8 cellular contexts compared by ENCODE assay signal in the genomic region with DNA sequence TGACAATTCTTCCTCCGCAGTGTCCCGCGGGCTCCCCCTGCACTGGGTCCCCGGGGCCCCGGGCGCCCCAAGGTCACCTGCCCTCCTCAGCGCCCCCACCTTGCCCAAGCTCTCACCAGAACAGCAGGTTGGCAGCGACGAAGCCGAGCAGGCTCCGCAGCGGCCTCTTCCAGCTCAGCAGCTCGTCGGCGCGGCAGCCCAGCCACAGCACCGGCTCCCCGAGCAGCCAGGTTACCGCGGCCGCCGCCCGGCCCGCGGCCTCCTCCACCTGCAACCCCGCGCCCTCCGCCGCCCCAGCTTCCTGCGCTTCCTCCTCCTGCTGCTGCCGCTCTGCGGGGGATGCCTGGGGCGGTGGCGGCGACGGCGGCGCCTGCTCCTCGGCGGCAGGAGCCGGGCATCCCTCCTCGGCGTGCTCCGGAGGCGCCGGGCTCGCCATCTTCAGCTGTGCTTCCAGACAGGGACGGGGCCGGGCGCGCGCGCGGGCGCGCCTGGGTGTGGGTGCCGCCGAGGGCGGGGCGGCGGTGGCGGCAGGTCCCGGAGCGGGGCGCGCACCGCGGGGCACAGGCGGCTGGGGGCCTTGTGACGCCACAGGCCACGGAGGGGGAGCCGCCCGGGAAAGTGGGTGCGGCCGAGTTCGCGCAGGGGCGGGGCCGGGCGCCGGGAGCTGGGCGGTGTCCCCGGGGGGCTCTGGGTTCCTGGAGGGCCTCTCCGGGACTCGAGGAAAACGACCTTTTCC. TPM values are rescaled to one million over a fixed set of nuclear protein-coding genes. Genes with fewer than 3 reads are reported as not detected.
DNase-seq lines count a peak whose midpoint lies in the region; ATAC-seq, FAIRE-seq and TF ChIP-seq lines count a peak whose summit lies in the region.

A gene with protein sequence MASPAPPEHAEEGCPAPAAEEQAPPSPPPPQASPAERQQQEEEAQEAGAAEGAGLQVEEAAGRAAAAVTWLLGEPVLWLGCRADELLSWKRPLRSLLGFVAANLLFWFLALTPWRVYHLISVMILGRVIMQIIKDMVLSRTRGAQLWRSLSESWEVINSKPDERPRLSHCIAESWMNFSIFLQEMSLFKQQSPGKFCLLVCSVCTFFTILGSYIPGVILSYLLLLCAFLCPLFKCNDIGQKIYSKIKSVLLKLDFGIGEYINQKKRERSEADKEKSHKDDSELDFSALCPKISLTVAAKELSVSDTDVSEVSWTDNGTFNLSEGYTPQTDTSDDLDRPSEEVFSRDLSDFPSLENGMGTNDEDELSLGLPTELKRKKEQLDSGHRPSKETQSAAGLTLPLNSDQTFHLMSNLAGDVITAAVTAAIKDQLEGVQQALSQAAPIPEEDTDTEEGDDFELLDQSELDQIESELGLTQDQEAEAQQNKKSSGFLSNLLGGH (minus strand): TSS at position 462 of the 736 bp plus-strand sequence. CDS start 26 bp downstream, at position 436.

- peak within 1 kb of the TSS; percentile 63 to 90 for H3K27ac ChIP-seq in A549
- no peak within 1 kb of the TSS for H3K27ac ChIP-seq in PC-9
- H3K27ac ChIP-seq in osteoblast (ENCODE audit: low read depth, low read length), result no peak within 1 kb of the TSS
- peak within 1 kb of the TSS; percentile 52 to 53 for H3K27ac ChIP-seq in testis

- TF ChIP-seq POLR2A in A549 (IDR thresholded peaks at IDR 0.05; ENCODE audit: low read length) (peak; percentile 28), testis (IDR thresholded peaks at IDR 0.05) (no peak)

- intact Hi-C loops in PC-9 (cut with micrococcal nuclease; ENCODE audit: unreplicated experiment) (no loop called here), testis (cut with DNase I; ENCODE audit: low total_unique reads) (no loop called here)

- H2AFZ ChIP-seq in PC-9 (peak within 1 kb of the TSS; percentile 72), osteoblast (ENCODE audit: low read length) (peak within 1 kb of the TSS; percentile 47)

- peaks cover 6% of the 10 kb centered on the region for H3K4me1 ChIP-seq in A549
- peaks cover 8% of the 10 kb centered on the region; the same call in 1 of the 2 replicates for H3K4me1 ChIP-seq in PC-9 (replicated peaks; ENCODE audit: insufficient read depth)
- H3K4me1 ChIP-seq in osteoblast (ENCODE audit: insufficient read depth, low read length), result peaks cover 3% of the 10 kb centered on the region
- peaks cover 12% of the 10 kb centered on the region for H3K4me1 ChIP-seq in testis

- H3K4me2 ChIP-seq in A549, result peak within 1 kb of the TSS; percentile 92
- peak within 1 kb of the TSS; percentile 86 for H3K4me2 ChIP-seq in PC-9
- H3K4me2 ChIP-seq in osteoblast (ENCODE audit: insufficient read depth, low read length), result peak within 1 kb of the TSS; percentile 73

- DNase-seq in A549 (ENCODE audit: low read depth in 1 of 2, low spot score in 1 of 2) (peak; percentile 38 to 49), PC-9 (peak in 1 of 2 experiments; percentile 62), activated gamma-delta T cell (lab: John Stamatoyannopoulos, UW) (peak; percentile 57), globus pallidus (ENCODE audit: low spot score) (peak; percentile 77), osteoblast (ENCODE audit: insufficient read length, low spot score, missing footprints) (peak; percentile 88), testis (peak; percentile 74)

- H4K20me1 ChIP-seq in PC-9 (ENCODE audit: insufficient read depth) (no peaks in the 10 kb centered on the region), osteoblast (ENCODE audit: insufficient read depth, low read length) (no peaks in the 10 kb centered on the region)

- POLR2A ChIA-PET in A549 (lab: Yijun Ruan, JAX), result no interaction called here
- POLR2A ChIA-PET in PC-9 (lab: Charles Lee; ENCODE audit: unreplicated experiment), result no interaction called here

- FAIRE-seq in A549 (lab: Jason Lieb, UNC), result no peak

- TF ChIP-seq RAD21 in A549 (conservative IDR thresholded peaks at IDR 0.05 in 1 of 2, IDR thresholded peaks at IDR 0.05 in 1 of 2), result no peak

- no peaks in the 10 kb centered on the region for H3F3A ChIP-seq in PC-9 (ENCODE audit: insufficient read depth, low read depth)

- H3K79me2 ChIP-seq in PC-9 (ENCODE audit: low read depth), result no peaks in the 10 kb centered on the region
- H3K79me2 ChIP-seq in osteoblast (ENCODE audit: insufficient read depth, low read length), result no peaks in the 10 kb centered on the region

- CTCF ChIA-PET in A549 (lab: Yijun Ruan, JAX), result no interaction called here
- CTCF ChIA-PET in PC-9 (lab: Charles Lee), result no interaction called here

- TF ChIP-seq CTCF in A549 (IDR thresholded peaks at IDR 0.05), result no peak; the same call in 2 of the 3 replicates
- TF ChIP-seq CTCF in PC-9 (conservative IDR thresholded peaks at IDR 0.05), result no peak
- TF ChIP-seq CTCF in osteoblast (IDR thresholded peaks at IDR 0.05; ENCODE audit: extremely low read depth, low read depth, low read length), result no peak
- TF ChIP-seq CTCF in testis (IDR thresholded peaks at IDR 0.05), result no peak

- 3% methylated on average over 24 of the region's 86 CpGs for WGBS in A549 (ENCODE audit: missing lambda C conversion rate)
- WGBS in testis, 2 donors, result 0% methylated on average over 49 of the region's 86 CpGs; no CpG with 5 or more reads in 1 of the 2 donors

- no peaks in the 10 kb centered on the region; the same call in 1 of the 2 replicates for H3K9me2 ChIP-seq in PC-9 (ENCODE audit: insufficient read depth)

- no peak for TF ChIP-seq EP300 in A549 (IDR thresholded peaks at IDR 0.05)

- ATAC-seq in A549, result peak; percentile 80 to 82
- peak; percentile 55 for ATAC-seq in GM18858 (IDR thresholded peaks at IDR 0.05; ENCODE audit: unreplicated experiment)
- peak; percentile 45 for ATAC-seq in HG03108 (IDR thresholded peaks at IDR 0.05; ENCODE audit: unreplicated experiment)

- H3K36me3 ChIP-seq in PC-9 (ENCODE audit: low read depth) (no peaks in the 10 kb centered on the region), osteoblast (ENCODE audit: insufficient read depth, low read length) (no peaks in the 10 kb centered on the region), testis (ENCODE audit: low read depth, missing control alignments) (no peaks in the 10 kb centered on the region)

- H3K4me3 ChIP-seq in A549 (peak within 1 kb of the TSS; percentile 62), PC-9 (peak within 1 kb of the TSS; percentile 67; the same call in 1 of the 2 replicates), osteoblast (ENCODE audit: insufficient read depth, low read length) (peak within 1 kb of the TSS; percentile 63), testis (peak within 1 kb of the TSS; percentile 70 to 74)

- BruUV-seq in PC-9 (replicated peaks; lab: Mats Ljungman, UMichigan), result no TSS peak

- H3K27me3 ChIP-seq in PC-9 (ENCODE audit: insufficient read depth, low read depth), result peaks cover 61% of the 10 kb centered on the region
- H3K27me3 ChIP-seq in osteoblast (ENCODE audit: insufficient read depth, low read length), result peaks cover 42% of the 10 kb centered on the region
- H3K27me3 ChIP-seq in testis, result no peaks in the 10 kb centered on the region

- H3K9me3 ChIP-seq in A549 (no peaks in the 10 kb centered on the region), PC-9 (ENCODE audit: insufficient read depth, low read depth) (no peaks in the 10 kb centered on the region), osteoblast (ENCODE audit: low read depth, low read length) (no peaks in the 10 kb centered on the region), testis (no peaks in the 10 kb centered on the region)

TF ChIP-seq in A549, 52 proteins besides CTCF, POLR2A, EP300 and RAD21:
- peak in 1 of 2 experiments; percentile 33; a peak in 1 of 5 replicates for TF ChIP-seq JUN (IDR thresholded peaks at IDR 0.05)
- no peak for TF ChIP-seq HOXA7 (CRISPR knock-in tag; IDR thresholded peaks at IDR 0.05)
- TF ChIP-seq, protein P1, sequence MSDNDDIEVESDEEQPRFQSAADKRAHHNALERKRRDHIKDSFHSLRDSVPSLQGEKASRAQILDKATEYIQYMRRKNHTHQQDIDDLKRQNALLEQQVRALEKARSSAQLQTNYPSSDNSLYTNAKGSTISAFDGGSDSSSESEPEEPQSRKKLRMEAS (IDR thresholded peaks at IDR 0.05), result 0 out of 2 replicates have a peak, but pooled peaks have one; percentile 31
- TF ChIP-seq FOSL2 (IDR thresholded peaks at IDR 0.05), result no peak
- TF ChIP-seq FOSL2 (CRISPR knock-in tag; IDR thresholded peaks at IDR 0.05), result no peak

RNA-seq across cellular contexts. Expression of the gene that starts here (rescaled TPM):
- polyA plus RNA-seq in A549 (2011; rRNA removed), result 2.6 and 3.4 TPM in 2 replicates
- 1.0 and 1.2 TPM in 2 replicates for polyA plus RNA-seq in A549 (2012; cell fraction: cytosol; rRNA removed)
- 0.66 and 1.3 TPM in 2 replicates for polyA plus RNA-seq in A549 (2012; cell fraction: nucleus; rRNA removed)
- 1.7 to 2.1 TPM (median 2.0 TPM) in 3 replicates for polyA plus RNA-seq in A549 (2017; fragmentation: RNase III; extraction: RNeasy Plus Mini Kit Qiagen cat#74134 plus additional on column Dnase treatment)
- polyA minus RNA-seq in A549 (2011; rRNA and poly(A)+ RNA removed), result 1.7 and 1.8 TPM in 2 replicates
- 5.6 and 9.7 TPM in 2 replicates for total RNA-seq in PC-9 (2021)
- total RNA-seq in osteoblast, result 8.3 TPM in 2 replicates
- total RNA-seq in testis, result 10 to 100 TPM; 24.8 to 55.4 TPM
- 103 TPM for polyA plus RNA-seq in testis (ENCODE audit: insufficient read depth, low read depth, low replicate concordance)

Comparison
In these comparisons a context has a peak if more than half of its experiments do, and no peak if none do; other contexts are left out.
1. RNA of the gene that starts here (polyA plus RNA-seq): 103 TPM in testis (single experiment); 0.66 to 3.4 TPM in A549; every median in the first group is over 10 times any median in the second.
2. H3K27ac ChIP-seq: peak in A549 (2 of 2) and testis (2 of 2); none in PC-9 (single experiment) and osteoblast (single experiment).
3. Peak in every context shown above with its lines, with median percentiles within 50 percentile points of each other: ATAC-seq, H3K4me2 ChIP-seq and H3K4me3 ChIP-seq.